Comparison of ENCODE assay signal across 13 cellular contexts in the genomic region with DNA sequence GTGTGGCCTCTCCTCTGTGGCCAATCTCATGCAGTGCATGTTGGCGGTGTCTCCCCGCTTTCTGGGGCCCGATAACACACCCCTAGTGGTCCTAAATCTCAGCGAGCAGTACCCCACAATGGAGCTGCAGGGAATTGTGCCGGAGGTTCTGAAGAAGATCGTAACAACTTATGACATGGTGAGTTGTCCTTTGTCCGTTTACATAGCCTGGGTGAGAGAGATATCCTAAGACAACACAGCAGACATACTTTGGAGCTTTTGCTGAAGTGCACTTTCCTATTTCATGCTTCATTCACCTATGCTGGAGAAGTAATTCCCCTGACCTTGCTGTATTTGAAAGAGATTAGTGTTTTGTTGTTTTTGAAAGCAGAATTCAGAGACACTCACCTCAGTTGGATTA.
"Had no signal": no experiment of that assay in that cellular context is flagged by ENCODE, and none has a peak within 500 bp of the region (broad histone marks: within the 10 kb centered on the region; RNA-seq: fewer than 3 reads in every experiment).

No MANE protein-coding gene starts in this region.

- H3K27ac ChIP-seq: epithelial cell of prostate, foreskin keratinocyte had no signal

- H3K27ac Mint-ChIP-seq: activated naive CD8-positive, alpha-beta T cell treated with anti-CD3 and anti-CD28 coated beads for 36 hours; activated T-helper 1 cell treated with anti-CD3 and anti-CD28 coated beads, Interleukin-12 subunit alpha, Interleukin-12 subunit beta, Interleukin-2, Interleukin-4 antibody, amounts not matched to agents 30 ng/mL and 10 ng/mL and 1 ng/mL, durations not matched to agents 14 hours and 24 hours and 36 hours; endodermal cell; T-helper 2 cell treated with Interferon-gamma antibody and Interleukin-4, amounts not matched to agents 5 μg/mL and 100 μg/mL, for 36 hours had no signal

- H3K4me3 Mint-ChIP-seq: activated naive CD8-positive, alpha-beta T cell treated with anti-CD3 and anti-CD28 coated beads for 36 hours; activated T-helper 1 cell treated with anti-CD3 and anti-CD28 coated beads, Interleukin-12 subunit alpha, Interleukin-12 subunit beta, Interleukin-2, Interleukin-4 antibody, amounts not matched to agents 30 ng/mL and 10 ng/mL and 1 ng/mL, durations not matched to agents 14 hours and 24 hours and 36 hours; endodermal cell; natural killer cell; stimulated activated naive B cell treated with anti-CD40 and anti-IgM and Interleukin-4, amounts not matched to agents 10 μg/mL and 1 μg/mL and 100 μg/mL, for 72 hours; T-helper 2 cell treated with Interferon-gamma antibody and Interleukin-4, amounts not matched to agents 5 μg/mL and 100 μg/mL, for 36 hours had no signal

- H3K27me3 ChIP-seq: foreskin keratinocyte had no signal

- H3K27me3 Mint-ChIP-seq: activated naive CD8-positive, alpha-beta T cell treated with anti-CD3 and anti-CD28 coated beads for 36 hours; stimulated activated naive B cell treated with anti-CD40 and anti-IgM and Interleukin-4, amounts not matched to agents 10 μg/mL and 1 μg/mL and 100 μg/mL, for 72 hours had no signal

- DNase-seq: activated CD4-positive, alpha-beta T cell treated with anti-CD3 and anti-CD28 coated beads, Interleukin-2, amount 50 U/mL, for 4 hours; activated naive CD8-positive, alpha-beta T cell treated with anti-CD3 and anti-CD28 coated beads for 36 hours; amygdala; caudate nucleus; endodermal cell; foreskin keratinocyte; hypothalamus; islet precursor cell; natural killer cell; stimulated activated naive B cell treated with anti-CD40 and anti-IgM and Interleukin-4, amounts not matched to agents 10 μg/mL and 1 μg/mL and 100 μg/mL, for 72 hours had no signal

- ATAC-seq: foreskin keratinocyte; natural killer cell; stimulated activated naive B cell treated with anti-CD40 and anti-IgM and Interleukin-4, amounts not matched to agents 10 μg/mL and 1 μg/mL and 100 μg/mL, for 72 hours had no signal

- H3K9me3 Mint-ChIP-seq: activated naive CD8-positive, alpha-beta T cell treated with anti-CD3 and anti-CD28 coated beads for 36 hours; activated T-helper 1 cell treated with anti-CD3 and anti-CD28 coated beads, Interleukin-12 subunit alpha, Interleukin-12 subunit beta, Interleukin-2, Interleukin-4 antibody, amounts not matched to agents 30 ng/mL and 10 ng/mL and 1 ng/mL, durations not matched to agents 14 hours and 24 hours and 36 hours; endodermal cell; natural killer cell; stimulated activated naive B cell treated with anti-CD40 and anti-IgM and Interleukin-4, amounts not matched to agents 10 μg/mL and 1 μg/mL and 100 μg/mL, for 72 hours; T-helper 2 cell treated with Interferon-gamma antibody and Interleukin-4, amounts not matched to agents 5 μg/mL and 100 μg/mL, for 36 hours had no signal

- H3K4me1 ChIP-seq: foreskin keratinocyte had no signal
